8 cellular contexts compared by ENCODE assay signal in the genomic region with DNA sequence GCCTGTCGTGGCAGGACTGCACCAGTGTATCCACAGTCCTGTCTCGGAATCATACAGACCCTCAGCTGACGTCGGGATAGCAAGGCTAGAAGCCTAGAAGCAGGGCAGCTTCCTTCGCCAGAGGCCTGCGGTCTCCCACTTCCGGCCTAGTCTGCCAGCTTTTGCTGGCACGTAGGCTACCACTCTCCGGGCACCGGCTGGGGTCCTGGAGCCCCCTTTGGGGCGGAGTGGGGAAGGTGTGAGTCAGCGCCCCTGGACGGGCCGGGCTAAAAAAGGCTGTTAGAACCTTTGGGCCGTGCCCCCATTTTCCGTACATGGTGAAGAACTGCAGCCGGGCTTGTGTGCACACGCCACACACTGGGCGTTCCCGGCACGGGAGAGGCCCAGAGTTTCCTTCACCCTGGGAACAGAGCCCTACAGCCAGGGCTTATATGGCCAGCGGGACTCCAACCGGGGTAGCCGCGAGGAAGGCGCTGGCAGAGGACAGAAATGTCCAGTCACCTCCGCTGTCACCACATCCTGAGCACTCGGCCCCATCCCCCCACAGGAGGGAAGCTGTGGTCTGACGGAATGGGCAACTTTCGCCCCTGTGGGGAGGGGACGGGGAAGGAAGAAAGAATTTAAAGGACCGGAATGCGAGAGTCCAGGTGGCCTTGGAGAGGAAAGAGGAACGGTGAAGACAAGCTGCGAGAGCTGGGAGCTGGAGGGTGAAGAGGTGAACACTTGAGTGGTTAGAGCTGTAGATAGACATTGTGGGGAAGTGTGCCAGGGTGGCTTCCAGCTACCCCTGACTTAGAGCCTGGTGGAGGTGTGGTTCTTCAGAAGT. TPM values are rescaled to one million over a fixed set of nuclear protein-coding genes. Genes with fewer than 3 reads are reported as not detected.
DNase-seq lines count a peak whose midpoint lies in the region; ATAC-seq, FAIRE-seq and TF ChIP-seq lines count a peak whose summit lies in the region.

No MANE protein-coding gene starts in this region.

- H3K9me3 Mint-ChIP-seq in activated CD4-positive, alpha-beta T cell treated with anti-CD3 and anti-CD28 coated beads, Interleukin-2, amount 10 ng/mL, durations not matched to agents 7 days and 5 days: no peaks in the 10 kb centered on the region
- no peaks in the 10 kb centered on the region for H3K9me3 Mint-ChIP-seq in memory B cell

- H3K27me3 Mint-ChIP-seq in activated CD4-positive, alpha-beta T cell treated with anti-CD3 and anti-CD28 coated beads, Interleukin-2, amount 10 ng/mL, durations not matched to agents 7 days and 5 days: no peaks in the 10 kb centered on the region
- no peaks in the 10 kb centered on the region for H3K27me3 Mint-ChIP-seq in memory B cell

- peaks cover 41% of the 10 kb centered on the region for H3K4me1 Mint-ChIP-seq in activated CD4-positive, alpha-beta T cell treated with anti-CD3 and anti-CD28 coated beads, Interleukin-2, amount 10 ng/mL, durations not matched to agents 7 days and 5 days
- peaks cover 20% of the 10 kb centered on the region for H3K4me1 Mint-ChIP-seq in memory B cell

- H3K9me3 ChIP-seq in A549 (no peaks in the 10 kb centered on the region), ectodermal cell (ENCODE audit: control insufficient read depth, low read length) (no peaks in the 10 kb centered on the region)

- 68% methylated on average over 16 of the region's 35 CpGs for WGBS in A549 (ENCODE audit: missing lambda C conversion rate)
- 12% methylated on average over 33 to 35 of the region's 35 CpGs for WGBS in ectodermal cell, 2 experiments

- ATAC-seq in A549 (no peak), GM21381 (IDR thresholded peaks at IDR 0.05; ENCODE audit: unreplicated experiment) (peak; percentile 24), memory B cell (ENCODE audit: low read depth) (peak; percentile 36), GM18858 (IDR thresholded peaks at IDR 0.05; ENCODE audit: unreplicated experiment) (no peak)

- no peak overlapping the region for H3K4me2 ChIP-seq in A549

- H3K36me3 ChIP-seq in ectodermal cell (ENCODE audit: control insufficient read depth, insufficient read depth, low read length): no peaks in the 10 kb centered on the region

- no peak for TF ChIP-seq RAD21 in A549 (conservative IDR thresholded peaks at IDR 0.05 in 1 of 2, IDR thresholded peaks at IDR 0.05 in 1 of 2)

- H3K27ac Mint-ChIP-seq in activated CD4-positive, alpha-beta T cell treated with anti-CD3 and anti-CD28 coated beads, Interleukin-2, amount 10 ng/mL, durations not matched to agents 7 days and 5 days: peak overlapping the region; percentile 99
- peak overlapping the region; percentile 89 for H3K27ac Mint-ChIP-seq in memory B cell

- peak overlapping the region; percentile 80 for H3K4me3 Mint-ChIP-seq in activated CD4-positive, alpha-beta T cell treated with anti-CD3 and anti-CD28 coated beads, Interleukin-2, amount 10 ng/mL, durations not matched to agents 7 days and 5 days
- H3K4me3 Mint-ChIP-seq in memory B cell: peak overlapping the region; percentile 84

- POLR2A ChIA-PET in A549 (lab: Yijun Ruan, JAX): interaction anchor here (0.9 kb wide), 1 partner anchor 24 kb away, joined by 3 read pairs; no protein-coding TSS in a partner anchor
- POLR2A ChIA-PET in activated CD4-positive, alpha-beta T cell treated with anti-CD3 and anti-CD28 coated beads, Interleukin-2, amount 10 ng/mL, durations not matched to agents 7 days and 5 days (lab: Charles Lee): no interaction called here

- no peaks in the 10 kb centered on the region for H3K36me3 Mint-ChIP-seq in activated CD4-positive, alpha-beta T cell treated with anti-CD3 and anti-CD28 coated beads, Interleukin-2, amount 10 ng/mL, durations not matched to agents 7 days and 5 days (ENCODE audit: low read depth)
- H3K36me3 Mint-ChIP-seq in memory B cell: no peaks in the 10 kb centered on the region

- TF ChIP-seq CTCF in A549 (IDR thresholded peaks at IDR 0.05): no peak

- peak overlapping the region; percentile 27 to 44; a peak in 3 of 6 replicates for H3K27ac ChIP-seq in A549
- no peak overlapping the region for H3K27ac ChIP-seq in ectodermal cell (ENCODE audit: insufficient read depth, low read depth, low read length, poor library complexity, severe bottlenecking)

- CTCF ChIA-PET in A549 (lab: Yijun Ruan, JAX): interaction anchor here (0.6 to 1.7 kb wide), 3 partner anchors 10 to 24 kb away, joined by 3 to 11 read pairs (median 4); no protein-coding TSS in a partner anchor
- CTCF ChIA-PET in activated CD4-positive, alpha-beta T cell treated with anti-CD3 and anti-CD28 coated beads, Interleukin-2, amount 10 ng/mL, durations not matched to agents 7 days and 5 days (lab: Charles Lee): interaction anchor here (0.6 to 1.5 kb wide), 9 partner anchors 8 to 274 kb away, joined by 3 to 5 read pairs (median 3); no protein-coding TSS in a partner anchor

- H3K27me3 ChIP-seq in ectodermal cell (ENCODE audit: control insufficient read depth, insufficient read depth, low read length, poor library complexity, severe bottlenecking): peaks cover 72% of the 10 kb centered on the region

- no peak for TF ChIP-seq EP300 in A549 (IDR thresholded peaks at IDR 0.05)

- H3K4me1 ChIP-seq in A549 (peaks cover 8% of the 10 kb centered on the region; the same call in 2 of the 3 replicates), ectodermal cell (ENCODE audit: control insufficient read depth, insufficient read depth, low read length) (no peaks in the 10 kb centered on the region)

- no peak for DNase-seq in A549 (ENCODE audit: low read depth in 1 of 2, low spot score in 1 of 2)
- DNase-seq in NCI-H146 (lab: John Stamatoyannopoulos, UW): peak; percentile 45
- peak; percentile 66 for DNase-seq in activated CD4-positive, alpha-beta T cell treated with anti-CD3 and anti-CD28 coated beads, Interleukin-2, amount 10 ng/mL, durations not matched to agents 7 days and 5 days
- DNase-seq in memory B cell (ENCODE audit: low spot score in 2 of 2): peak; percentile 35 to 36
- DNase-seq in stimulated activated naive CD4-positive, alpha-beta T cell (lab: John Stamatoyannopoulos, UW): peak in 5 of 6 experiments; percentile 23 to 64 (median 38)

- FAIRE-seq in A549 (lab: Jason Lieb, UNC): no peak

- H3K4me3 ChIP-seq in A549: no peak overlapping the region
- H3K4me3 ChIP-seq in ectodermal cell (ENCODE audit: insufficient read depth, low read depth, low read length): peak overlapping the region; percentile 7

- no peak for TF ChIP-seq POLR2A in A549 (IDR thresholded peaks at IDR 0.05; ENCODE audit: low read length)

RNA-seq across cellular contexts. Expression of gene MAGIX, which starts 4.6 kb away (rescaled TPM):
- polyA plus RNA-seq in A549 (2011; rRNA removed): 1.1 and 1.2 TPM in 2 replicates
- 2.7 and 4.2 TPM in 2 replicates for polyA plus RNA-seq in A549 (2012; cell fraction: cytosol; rRNA removed)
- 4.6 and 6.8 TPM in 2 replicates for polyA plus RNA-seq in A549 (2012; cell fraction: nucleus; rRNA removed)
- 2.2 to 3.0 TPM (median 2.5 TPM) in 3 replicates for polyA plus RNA-seq in A549 (2017; fragmentation: RNase III; extraction: RNeasy Plus Mini Kit Qiagen cat#74134 plus additional on column Dnase treatment)
- polyA minus RNA-seq in A549 (2011; rRNA and poly(A)+ RNA removed): 0.41 and 1.8 TPM in 2 replicates
- total RNA-seq in activated CD4-positive, alpha-beta T cell treated with anti-CD3 and anti-CD28 coated beads, Interleukin-2, amount 10 ng/mL, durations not matched to agents 7 days and 5 days: 1 to 10 TPM; 1.9 to 2.8 TPM
- 1.1 TPM for polyA plus RNA-seq in ectodermal cell (2013, experiment 1 of 4)
- polyA plus RNA-seq in ectodermal cell (2013, experiment 2 of 4): 0.71 TPM
- polyA plus RNA-seq in ectodermal cell (2013, experiment 3 of 4): 0.64 TPM
- polyA plus RNA-seq in ectodermal cell (2013, experiment 4 of 4): 0.57 TPM

RNA-seq across cellular contexts. Expression of gene PLP2, which starts 4.6 kb away (rescaled TPM):
- polyA plus RNA-seq in A549 (2011; rRNA removed) (209 and 277 TPM in 2 replicates), A549 (2017; fragmentation: RNase III; extraction: RNeasy Plus Mini Kit Qiagen cat#74134 plus additional on column Dnase treatment) (162 to 168 TPM (median 164 TPM) in 3 replicates)
- 406 and 428 TPM in 2 replicates for polyA plus RNA-seq in A549 (2012; cell fraction: cytosol; rRNA removed)
- polyA plus RNA-seq in A549 (2012; cell fraction: nucleus; rRNA removed): 165 and 236 TPM in 2 replicates
- polyA minus RNA-seq in A549 (2011; rRNA and poly(A)+ RNA removed): 267 and 271 TPM in 2 replicates
- 100 to 1,000 TPM; 245 to 270 TPM for total RNA-seq in activated CD4-positive, alpha-beta T cell treated with anti-CD3 and anti-CD28 coated beads, Interleukin-2, amount 10 ng/mL, durations not matched to agents 7 days and 5 days
- polyA plus RNA-seq in ectodermal cell (2013, experiment 1 of 4): 2.4 TPM
- polyA plus RNA-seq in ectodermal cell (2013, experiment 2 of 4): 2.4 TPM
- polyA plus RNA-seq in ectodermal cell (2013, experiment 3 of 4): 2.9 TPM
- 3.0 TPM for polyA plus RNA-seq in ectodermal cell (2013, experiment 4 of 4)

RNA-seq across cellular contexts. Expression of gene PRICKLE3, which starts 19.0 kb away (rescaled TPM):
- 7.9 and 9.3 TPM in 2 replicates for polyA plus RNA-seq in A549 (2011; rRNA removed)
- 16.9 and 23.0 TPM in 2 replicates for polyA plus RNA-seq in A549 (2012; cell fraction: cytosol; rRNA removed)
- polyA plus RNA-seq in A549 (2012; cell fraction: nucleus; rRNA removed): 54.4 and 68.6 TPM in 2 replicates
- 12.9 to 14.1 TPM (median 14.0 TPM) in 3 replicates for polyA plus RNA-seq in A549 (2017; fragmentation: RNase III; extraction: RNeasy Plus Mini Kit Qiagen cat#74134 plus additional on column Dnase treatment)
- polyA minus RNA-seq in A549 (2011; rRNA and poly(A)+ RNA removed): 10.3 and 17.7 TPM in 2 replicates
- total RNA-seq in activated CD4-positive, alpha-beta T cell treated with anti-CD3 and anti-CD28 coated beads, Interleukin-2, amount 10 ng/mL, durations not matched to agents 7 days and 5 days: 10 to 100 TPM; 13.7 to 17.6 TPM
- 7.9 TPM for polyA plus RNA-seq in ectodermal cell (2013, experiment 1 of 4)
- 7.3 TPM for polyA plus RNA-seq in ectodermal cell (2013, experiment 2 of 4)
- 7.7 TPM for polyA plus RNA-seq in ectodermal cell (2013, experiment 3 of 4)
- 8.5 TPM for polyA plus RNA-seq in ectodermal cell (2013, experiment 4 of 4)

RNA-seq across cellular contexts. Expression of gene SYP, which starts 32.9 kb away (rescaled TPM):
- polyA plus RNA-seq in A549 (2011; rRNA removed): 1.3 and 1.7 TPM in 2 replicates
- 1.5 and 1.6 TPM in 2 replicates for polyA plus RNA-seq in A549 (2012; cell fraction: cytosol; rRNA removed)
- 2.1 and 2.6 TPM in 2 replicates for polyA plus RNA-seq in A549 (2012; cell fraction: nucleus; rRNA removed)
- polyA plus RNA-seq in A549 (2017; fragmentation: RNase III; extraction: RNeasy Plus Mini Kit Qiagen cat#74134 plus additional on column Dnase treatment): 3.3 to 4.0 TPM (median 3.8 TPM) in 3 replicates
- polyA minus RNA-seq in A549 (2011; rRNA and poly(A)+ RNA removed): 1.1 and 1.3 TPM in 2 replicates
- total RNA-seq in activated CD4-positive, alpha-beta T cell treated with anti-CD3 and anti-CD28 coated beads, Interleukin-2, amount 10 ng/mL, durations not matched to agents 7 days and 5 days: 1 to 10 TPM; 2.5 to 2.7 TPM
- polyA plus RNA-seq in ectodermal cell (2013, experiment 1 of 4): 1.3 TPM
- polyA plus RNA-seq in ectodermal cell (2013, experiment 2 of 4): 0.69 TPM
- polyA plus RNA-seq in ectodermal cell (2013, experiment 3 of 4): 0.80 TPM
- 1.7 TPM for polyA plus RNA-seq in ectodermal cell (2013, experiment 4 of 4)

RNA-seq across cellular contexts. Expression of gene GPKOW, which starts 43.6 kb away (rescaled TPM):
- polyA plus RNA-seq in A549 (2011; rRNA removed) (34.4 and 40.7 TPM in 2 replicates), A549 (2017; fragmentation: RNase III; extraction: RNeasy Plus Mini Kit Qiagen cat#74134 plus additional on column Dnase treatment) (22.0 to 24.9 TPM (median 24.1 TPM) in 3 replicates)
- polyA plus RNA-seq in A549 (2012; cell fraction: cytosol; rRNA removed): 32.5 and 34.5 TPM in 2 replicates
- 28.8 and 30.2 TPM in 2 replicates for polyA plus RNA-seq in A549 (2012; cell fraction: nucleus; rRNA removed)
- polyA minus RNA-seq in A549 (2011; rRNA and poly(A)+ RNA removed): 21.1 and 22.8 TPM in 2 replicates
- total RNA-seq in activated CD4-positive, alpha-beta T cell treated with anti-CD3 and anti-CD28 coated beads, Interleukin-2, amount 10 ng/mL, durations not matched to agents 7 days and 5 days: 10 to 100 TPM; 29.2 to 33.2 TPM
- 20.8 TPM for polyA plus RNA-seq in ectodermal cell (2013, experiment 1 of 4)
- 18.9 TPM for polyA plus RNA-seq in ectodermal cell (2013, experiment 2 of 4)
- 18.2 TPM for polyA plus RNA-seq in ectodermal cell (2013, experiment 3 of 4)
- polyA plus RNA-seq in ectodermal cell (2013, experiment 4 of 4): 19.5 TPM

Comparison
In these comparisons a context has a peak if more than half of its experiments do, and no peak if none do; other contexts are left out.
1. ATAC-seq: peak in GM21381 (single experiment) and memory B cell (single experiment); none in A549 (0 of 2) and GM18858 (single experiment).
2. DNase-seq: peak in NCI-H146 (single experiment), activated CD4-positive, alpha-beta T cell treated with anti-CD3 and anti-CD28 coated beads, Interleukin-2, amount 10 ng/mL, durations not matched to agents 7 days and 5 days (single experiment), memory B cell (2 of 2) and stimulated activated naive CD4-positive, alpha-beta T cell (5 of 6); none in A549 (0 of 2).